Comparison of ENCODE assay signal across 22 cellular contexts in the genomic region with DNA sequence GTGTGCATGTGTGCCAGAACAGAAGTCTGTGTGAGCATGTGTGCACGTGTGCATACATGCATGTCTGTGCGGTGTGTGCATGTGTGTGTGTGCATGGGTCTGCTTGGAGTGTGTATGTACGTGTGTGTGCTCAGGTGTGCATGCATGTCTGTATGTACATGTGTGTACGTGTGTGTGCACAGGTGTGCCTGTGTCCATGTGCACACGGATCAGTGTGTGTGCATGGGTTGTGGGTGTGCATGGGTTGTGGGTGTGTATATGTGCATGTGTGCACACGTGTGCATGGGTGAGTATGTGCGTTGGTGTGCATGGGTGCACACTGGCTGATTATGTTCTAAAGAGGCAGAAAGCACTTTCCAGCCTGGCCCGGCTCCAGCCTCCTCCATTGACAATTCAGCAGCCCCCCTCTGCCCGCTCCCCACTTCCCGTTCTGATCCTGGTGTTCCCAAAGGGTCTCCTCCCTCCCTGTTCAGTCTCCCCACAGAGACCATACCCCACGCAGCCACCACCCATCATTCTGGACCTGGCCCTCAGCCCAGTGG.
"Had no signal": no experiment of that assay in that cellular context is flagged by ENCODE, and none has a peak within 500 bp of the region (broad histone marks: within the 10 kb centered on the region; RNA-seq: fewer than 3 reads in every experiment).

No MANE protein-coding gene starts in this region.

- ATAC-seq: activated CD8-positive, alpha-beta memory T cell treated with anti-CD3 and anti-CD28 coated beads, Interleukin-2, amount 10 ng/mL, durations not matched to agents 7 days and 5 days; activated naive CD8-positive, alpha-beta T cell treated with anti-CD3 and anti-CD28 coated beads, Interleukin-2, amount 50 U/mL, for 24 hours; body of pancreas; PC-3 had no signal

- DNase-seq: activated CD4-positive, alpha-beta T cell treated with anti-CD3 and anti-CD28 coated beads, Interleukin-2, amount 10 ng/mL, durations not matched to agents 24 days and 14 days; activated CD4-positive, alpha-beta T cell treated with anti-CD3 and anti-CD28 coated beads, Interleukin-2, amount 50 U/mL, for 48 hours; activated CD4-positive, CD25-positive, alpha-beta regulatory T cell treated with anti-CD3 and anti-CD28 coated beads, Interleukin-2, amount 50 U/mL, for 72 hours; activated CD8-positive, alpha-beta memory T cell treated with anti-CD3 and anti-CD28 coated beads, Interleukin-2, amount 10 ng/mL, durations not matched to agents 7 days and 5 days; activated effector memory CD4-positive, alpha-beta T cell treated with anti-CD3 and anti-CD28 coated beads, Interleukin-2, amount 50 U/mL, for 16 hours; activated naive CD4-positive, alpha-beta T cell treated with Interleukin-2 at 50 U/mL for 16 hours; activated naive CD8-positive, alpha-beta T cell treated with anti-CD3 and anti-CD28 coated beads, Interleukin-2, amount 50 U/mL, for 24 hours; activated T-cell treated with anti-CD3 and anti-CD28 coated beads, Interleukin-2, amount 50 U/mL, for 24 hours; amniotic stem cell; body of pancreas; Karpas-422; MM.1S; NCI-H1105; NCI-H1436; NCI-H1694 treated with DMSO at 0.1 percent for 48 hours; NCI-H2029 treated with DMSO at 0.1 percent for 48 hours; NCI-H446; NCI-H524; PC-3; SHP77 treated with DMSO at 0.1 percent for 48 hours had no signal

- FAIRE-seq: RCC 7860 had no signal

- H3K4me3 ChIP-seq: ascending aorta, body of pancreas had no signal

- H3K27me3 ChIP-seq: ascending aorta, body of pancreas had no signal

- H3K36me3 ChIP-seq: ascending aorta had no signal

- H3K9me3 ChIP-seq: ascending aorta, body of pancreas had no signal
